Comparison of ENCODE assay signal across 6 cellular contexts in the genomic region with DNA sequence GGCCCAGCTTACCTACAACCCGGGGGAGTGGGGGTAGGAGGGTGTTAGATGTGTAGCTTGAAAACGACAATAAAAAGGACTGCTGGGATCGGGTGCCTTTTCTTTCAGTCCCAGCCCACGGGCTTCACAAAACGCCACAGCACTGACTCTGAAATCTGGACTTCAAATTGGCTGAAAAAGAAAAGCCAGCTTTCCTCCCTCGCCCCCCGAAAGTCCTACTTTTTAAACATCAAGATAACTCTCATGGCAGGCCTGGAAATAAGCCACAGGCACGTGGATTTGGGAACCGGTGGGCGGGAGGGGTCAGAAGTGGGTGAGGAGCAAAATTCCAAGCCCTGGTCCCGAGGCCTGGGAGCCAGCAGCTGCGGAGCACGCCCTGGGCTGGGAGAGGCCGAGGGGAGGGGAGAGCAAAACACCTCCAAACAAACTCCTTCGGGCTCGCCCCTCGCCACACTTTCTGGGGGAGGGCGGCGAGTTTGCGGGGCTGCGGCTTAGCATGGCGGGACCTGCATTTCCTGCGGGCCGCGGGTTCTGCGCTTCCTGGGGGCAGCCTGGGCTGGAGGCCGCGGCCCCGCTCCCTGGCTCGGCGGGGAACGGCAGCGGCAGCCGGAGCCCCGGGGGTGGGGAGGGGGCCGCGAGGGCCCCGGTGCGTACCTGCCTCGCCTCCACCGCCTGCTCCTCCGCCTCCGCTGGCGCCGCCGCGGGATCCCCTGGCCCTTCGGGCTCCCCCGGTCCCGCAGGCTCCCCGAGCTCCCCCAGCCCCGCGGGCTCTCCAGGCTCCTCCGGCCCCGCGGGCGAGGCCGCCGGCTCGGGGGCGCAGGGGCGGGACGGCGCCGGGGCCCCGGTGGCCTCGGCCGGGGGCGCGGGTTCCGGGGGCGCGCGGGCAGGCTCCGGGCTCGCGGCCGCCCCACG. TPM values are rescaled to one million over a fixed set of nuclear protein-coding genes. Genes with fewer than 3 reads are reported as not detected.
DNase-seq lines count a peak whose midpoint lies in the region; ATAC-seq and TF ChIP-seq lines count a peak whose summit lies in the region.
"Not testable (repeated sequence)": the region's sequence is repeated elsewhere in the genome, so short reads cannot be mapped to it uniquely, and the experiment has no call there.

No MANE protein-coding gene starts in this region.

- peaks cover 10% of the 10 kb centered on the region for H3K36me3 Mint-ChIP-seq in activated naive CD8-positive, alpha-beta T cell treated with anti-CD3 and anti-CD28 coated beads, Interleukin-2, amount 10 ng/mL, durations not matched to agents 7 days and 5 days
- peaks cover 12% of the 10 kb centered on the region for H3K36me3 Mint-ChIP-seq in mesothelial cell of epicardium

- POLR2A ChIA-PET in activated naive CD8-positive, alpha-beta T cell treated with anti-CD3 and anti-CD28 coated beads, Interleukin-2, amount 10 ng/mL, durations not matched to agents 7 days and 5 days (lab: Charles Lee), result interaction anchor here (1.2 to 1.5 kb wide), 3 partner anchors 16 to 153 kb away, joined by 3 to 6 read pairs (median 5); partner anchors contain the start of genes JMJD6 and METTL23

- not testable (repeated sequence) for H3K27me3 Mint-ChIP-seq in activated naive CD8-positive, alpha-beta T cell treated with anti-CD3 and anti-CD28 coated beads, Interleukin-2, amount 10 ng/mL, durations not matched to agents 7 days and 5 days; mesothelial cell of epicardium (ENCODE audit: low read depth)

- not testable (repeated sequence) for H3K9me3 Mint-ChIP-seq in activated naive CD8-positive, alpha-beta T cell treated with anti-CD3 and anti-CD28 coated beads, Interleukin-2, amount 10 ng/mL, durations not matched to agents 7 days and 5 days; mesothelial cell of epicardium

- TF ChIP-seq CTCF in fibroblast of mammary gland (conservative IDR thresholded peaks at IDR 0.05; ENCODE audit: control insufficient read depth, insufficient read depth, low read depth, low read length); mesothelial cell of epicardium (IDR thresholded peaks at IDR 0.05; ENCODE audit: unreplicated experiment): not testable (repeated sequence)

- peaks cover 32% of the 10 kb centered on the region for H3K4me1 Mint-ChIP-seq in activated naive CD8-positive, alpha-beta T cell treated with anti-CD3 and anti-CD28 coated beads, Interleukin-2, amount 10 ng/mL, durations not matched to agents 7 days and 5 days
- H3K4me1 Mint-ChIP-seq in mesothelial cell of epicardium, result peaks cover 32% of the 10 kb centered on the region

- ATAC-seq in activated naive CD8-positive, alpha-beta T cell treated with anti-CD3 and anti-CD28 coated beads, Interleukin-2, amount 10 ng/mL, durations not matched to agents 7 days and 5 days (ENCODE audit: low read depth), result peak; percentile 19
- ATAC-seq in stimulated activated naive CD8-positive, alpha-beta T cell treated with anti-CD3 and anti-CD28 coated beads, Interleukin-15, Interleukin-2, amounts not matched to agents 100 U/mL and 50 U/mL, for 24 hours, result peak; percentile 19

- DNase-seq in Daoy (ENCODE audit: low read depth) (peak; percentile 37), NCI-H82 (lab: John Stamatoyannopoulos, UW) (peak; percentile 58), fibroblast of mammary gland (ENCODE audit: low read depth) (peak; percentile 67), mesothelial cell of epicardium (ENCODE audit: low spot score in 2 of 2, unreplicated experiment in 2 of 2) (peak in 1 of 2 experiments; percentile 43)
- DNase-seq in activated naive CD8-positive, alpha-beta T cell treated with anti-CD3 and anti-CD28 coated beads, Interleukin-2, amount 10 ng/mL, durations not matched to agents 7 days and 5 days, result peak; percentile 64
- DNase-seq in stimulated activated naive CD8-positive, alpha-beta T cell treated with anti-CD3 and anti-CD28 coated beads, Interleukin-15, Interleukin-2, amounts not matched to agents 100 U/mL and 50 U/mL, for 24 hours, result peak; percentile 31

- H3K4me3 ChIP-seq in fibroblast of mammary gland (ENCODE audit: control insufficient read depth, low read depth, low read length), result peak overlapping the region; percentile 70

- H3K4me3 Mint-ChIP-seq in activated naive CD8-positive, alpha-beta T cell treated with anti-CD3 and anti-CD28 coated beads, Interleukin-2, amount 10 ng/mL, durations not matched to agents 7 days and 5 days, result peak overlapping the region; percentile 73
- peak overlapping the region; percentile 76 for H3K4me3 Mint-ChIP-seq in mesothelial cell of epicardium

- H3K27ac Mint-ChIP-seq in activated naive CD8-positive, alpha-beta T cell treated with anti-CD3 and anti-CD28 coated beads, Interleukin-2, amount 10 ng/mL, durations not matched to agents 7 days and 5 days, result peak overlapping the region; percentile 45
- H3K27ac Mint-ChIP-seq in mesothelial cell of epicardium, result peak overlapping the region; percentile 89

RNA-seq across cellular contexts. Expression of gene MXRA7, which starts 0.6 kb away (rescaled TPM):
- total RNA-seq in Daoy (2014; rRNA removed; shearing (Covaris generic)), result 166 and 171 TPM in 2 replicates
- 10 to 100 TPM; 34.4 to 37.2 TPM for total RNA-seq in activated naive CD8-positive, alpha-beta T cell treated with anti-CD3 and anti-CD28 coated beads, Interleukin-2, amount 10 ng/mL, durations not matched to agents 7 days and 5 days
- 53.6 to 57.9 TPM (median 56.5 TPM) in 3 replicates for total RNA-seq in mesothelial cell of epicardium

RNA-seq across cellular contexts. Expression of gene JMJD6, which starts 16.2 kb away (rescaled TPM):
- total RNA-seq in Daoy (2014; rRNA removed; shearing (Covaris generic)), result 36.2 and 38.9 TPM in 2 replicates
- 10 to 100 TPM; 55.0 to 58.9 TPM for total RNA-seq in activated naive CD8-positive, alpha-beta T cell treated with anti-CD3 and anti-CD28 coated beads, Interleukin-2, amount 10 ng/mL, durations not matched to agents 7 days and 5 days
- total RNA-seq in mesothelial cell of epicardium, result 15.2 to 17.4 TPM (median 15.7 TPM) in 3 replicates

RNA-seq across cellular contexts. Expression of gene METTL23, which starts 16.4 kb away (rescaled TPM):
- total RNA-seq in Daoy (2014; rRNA removed; shearing (Covaris generic)), result 29.4 and 36.5 TPM in 2 replicates
- 10 to 100 TPM; 51.1 to 54.1 TPM for total RNA-seq in activated naive CD8-positive, alpha-beta T cell treated with anti-CD3 and anti-CD28 coated beads, Interleukin-2, amount 10 ng/mL, durations not matched to agents 7 days and 5 days
- total RNA-seq in mesothelial cell of epicardium, result 22.0 to 25.6 TPM (median 22.1 TPM) in 3 replicates

RNA-seq across cellular contexts. Expression of gene SRSF2, which starts 26.9 kb away (rescaled TPM):
- total RNA-seq in Daoy (2014; rRNA removed; shearing (Covaris generic)), result 359 and 429 TPM in 2 replicates
- 100 to 1,000 TPM; 376 to 384 TPM for total RNA-seq in activated naive CD8-positive, alpha-beta T cell treated with anti-CD3 and anti-CD28 coated beads, Interleukin-2, amount 10 ng/mL, durations not matched to agents 7 days and 5 days
- 229 to 239 TPM (median 231 TPM) in 3 replicates for total RNA-seq in mesothelial cell of epicardium

RNA-seq across cellular contexts. Expression of gene MFSD11, which starts 27.7 kb away (rescaled TPM):
- total RNA-seq in Daoy (2014; rRNA removed; shearing (Covaris generic)), result 21.4 and 37.6 TPM in 2 replicates
- total RNA-seq in activated naive CD8-positive, alpha-beta T cell treated with anti-CD3 and anti-CD28 coated beads, Interleukin-2, amount 10 ng/mL, durations not matched to agents 7 days and 5 days, result 10 to 100 TPM; 28.5 to 29.1 TPM
- total RNA-seq in mesothelial cell of epicardium, result 34.4 to 39.7 TPM (median 34.7 TPM) in 3 replicates
